Comparison of ENCODE assay signal across 20 cellular contexts in genomic region chr10:130128922-130129321, GRCh38.
"Had no signal": no experiment of that assay in that cellular context is flagged by ENCODE, and none has a peak within 500 bp of the region (broad histone marks: within the 10 kb centered on the region; RNA-seq: fewer than 3 reads in every experiment).

No MANE protein-coding gene starts in this region.

- H3K9me3 ChIP-seq: sigmoid colon, suprapubic skin, tibial artery had no signal

- FAIRE-seq: keratinocyte, small intestine had no signal

- H3K36me3 ChIP-seq: sigmoid colon, suprapubic skin, tibial artery had no signal

- ATAC-seq: esophagus mucosa; natural killer cell; stimulated activated effector memory CD8-positive, alpha-beta T cell treated with anti-CD3 and anti-CD28 coated beads, Interleukin-12 subunit alpha, Interleukin-12 subunit beta, amount 100 ng/mL, for 72 hours had no signal

- H3K27me3 ChIP-seq: suprapubic skin had no signal

- H3K27ac ChIP-seq: sigmoid colon, suprapubic skin had no signal

- H3K4me1 ChIP-seq: suprapubic skin had no signal

- DNase-seq: activated CD4-positive, alpha-beta T cell treated with anti-CD3 and anti-CD28 coated beads for 4 hours; activated CD4-positive, alpha-beta T cell treated with anti-CD3 and anti-CD28 coated beads, Interleukin-2, amount 50 U/mL, for 4 hours; activated CD8-positive, alpha-beta memory T cell treated with anti-CD3 and anti-CD28 coated beads, Interleukin-2, amount 50 U/mL, for 48 hours; activated gamma-delta T cell; activated naive CD4-positive, alpha-beta T cell treated with anti-CD3 and anti-CD28 coated beads, Interleukin-2, amount 10 ng/mL, durations not matched to agents 7 days and 5 days; activated T-cell treated with anti-CD3 and anti-CD28 coated beads, Interleukin-2, amount 50 U/mL, for 24 hours; amniotic stem cell; cortex of kidney; foreskin fibroblast; hippocampal formation; natural killer cell; sigmoid colon; small intestine; stimulated activated CD4-positive, alpha-beta T cell treated with anti-CD3 and anti-CD28 coated beads, Interleukin-4, amount 100 ng/mL, for 24 hours; T-helper 1 cell; tibial artery had no signal

- H3K4me3 ChIP-seq: sigmoid colon, suprapubic skin, tibial artery had no signal
